In the genomic region with DNA sequence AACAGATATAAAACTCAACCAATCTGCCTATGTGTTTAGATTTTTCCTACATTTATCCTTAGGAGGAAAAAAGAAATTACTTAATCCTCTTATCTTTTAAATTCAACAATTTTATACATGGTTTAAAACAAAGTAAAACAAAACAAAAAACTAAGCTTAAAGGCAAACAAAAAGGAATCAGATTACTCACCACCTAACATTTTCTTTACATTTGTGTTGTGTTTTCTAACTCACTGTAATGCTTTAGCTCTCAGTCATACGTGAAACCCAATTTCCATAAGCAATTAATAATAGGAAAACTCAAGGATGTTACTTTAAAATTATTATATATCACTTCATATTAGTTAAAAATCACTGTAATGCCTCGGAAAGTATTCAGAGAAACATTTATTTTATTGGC, we compare ENCODE assay signal across 25 cellular contexts. TPM values are rescaled to one million over a fixed set of nuclear protein-coding genes. Genes with fewer than 3 reads are reported as not detected.
DNase-seq lines count a peak whose midpoint lies in the region; ATAC-seq and TF ChIP-seq lines count a peak whose summit lies in the region.
"Had no signal": no experiment of that assay in that cellular context is flagged by ENCODE, and none has a peak within 500 bp of the region (broad histone marks: within the 10 kb centered on the region; RNA-seq: fewer than 3 reads in every experiment).

No MANE protein-coding gene starts in this region.

- H3K9me3 ChIP-seq in heart left ventricle: no peaks in the 10 kb centered on the region
- H3K9me3 ChIP-seq in Loucy (ENCODE audit: insufficient read depth, low read depth, low read length): no peaks in the 10 kb centered on the region
- H3K9me3 ChIP-seq in mammary epithelial cell (replicated peaks; ENCODE audit: insufficient read depth, low read length): no peaks in the 10 kb centered on the region
- no peaks in the 10 kb centered on the region for H3K9me3 ChIP-seq in neuron (ENCODE audit: low read length)
- H3K9me3 ChIP-seq: BLaER1 treated with 17β-estradiol and CSF1 and Interleukin-3, amounts not matched to agents 10 nM and 100 nM; Caco-2; HAP-1; SJCRH30 had no signal

- ATAC-seq in heart left ventricle (no peak), left ventricle myocardium superior (no peak)
- ATAC-seq: GM23338 had no signal

- H3K9ac ChIP-seq in Loucy (ENCODE audit: low read depth, low read length, poor library complexity, severe bottlenecking) (peak overlapping the region; percentile 88), mammary epithelial cell (ENCODE audit: insufficient read depth, low read length) (no peak overlapping the region)
- H3K9ac ChIP-seq: BLaER1 treated with 17β-estradiol and CSF1 and Interleukin-3, amounts not matched to agents 10 nM and 100 nM had no signal

- H3K27me3 ChIP-seq in heart left ventricle: peaks cover 0 to 30% (median 3%) of the 10 kb centered on the region in 9 donors
- no peaks in the 10 kb centered on the region for H3K27me3 ChIP-seq in Loucy (ENCODE audit: insufficient read depth, low read length, poor library complexity, severe bottlenecking)
- H3K27me3 ChIP-seq in mammary epithelial cell (ENCODE audit: insufficient read depth, low read length): no peaks in the 10 kb centered on the region
- no peaks in the 10 kb centered on the region for H3K27me3 ChIP-seq in neuron (ENCODE audit: insufficient read depth, low read length)
- H3K27me3 ChIP-seq: SJCRH30 had no signal

- peaks cover 8% of the 10 kb centered on the region; the same call in 1 of the 2 replicates for H3F3A ChIP-seq in Loucy (ENCODE audit: low read depth)

- no peaks in the 10 kb centered on the region for H3K9me3 Mint-ChIP-seq in activated naive CD4-positive, alpha-beta T cell treated with anti-CD3 and anti-CD28 coated beads for 36 hours
- H3K9me3 Mint-ChIP-seq: GM23338 had no signal

- TF ChIP-seq CTCF in heart left ventricle (IDR thresholded peaks at IDR 0.05) (no peak), Loucy (conservative IDR thresholded peaks at IDR 0.05; ENCODE audit: low read length) (no peak), mammary epithelial cell (conservative IDR thresholded peaks at IDR 0.05 in 1 of 2, IDR thresholded peaks at IDR 0.05 in 1 of 2; ENCODE audit: extremely low read depth in 1 of 2, insufficient read depth in 1 of 2, low read depth in 1 of 2, low read length in 2 of 2) (no peak)

- H3K36me3 Mint-ChIP-seq in activated naive CD4-positive, alpha-beta T cell treated with anti-CD3 and anti-CD28 coated beads for 36 hours (ENCODE audit: low read depth): no peaks in the 10 kb centered on the region

- dilution Hi-C loops in mammary epithelial cell (cut with HindIII; ENCODE audit: low sequenced_read_pairs): no loop called here

- peaks cover 0 to 12% (median 5%) of the 10 kb centered on the region in 12 donors for H3K4me1 ChIP-seq in heart left ventricle
- H3K4me1 ChIP-seq in Loucy (ENCODE audit: insufficient read depth, low read length, poor library complexity, severe bottlenecking): peaks cover 68% of the 10 kb centered on the region
- H3K4me1 ChIP-seq in mammary epithelial cell (ENCODE audit: insufficient read depth, low read length): peaks cover 34% of the 10 kb centered on the region
- peaks cover 59% of the 10 kb centered on the region for H3K4me1 ChIP-seq in neuron (ENCODE audit: insufficient read depth, low read length)

- peaks cover 41% of the 10 kb centered on the region for H3K27me3 Mint-ChIP-seq in activated naive CD4-positive, alpha-beta T cell treated with anti-CD3 and anti-CD28 coated beads for 36 hours (ENCODE audit: low read depth)

- 76 to 81% (median 77%) methylated on average over 2 of the region's 2 CpGs for WGBS in heart left ventricle, 4 donors
- 4% methylated on average over 2 of the region's 2 CpGs for WGBS in mammary epithelial cell (ENCODE audit: low coverage, missing lambda C conversion rate)

- no peak overlapping the region for H3K4me3 ChIP-seq in heart left ventricle
- H3K4me3 ChIP-seq in Loucy (ENCODE audit: low read length, poor library complexity, severe bottlenecking): peak overlapping the region; percentile 81
- peak overlapping the region in 1 of 3 experiments; percentile 30 for H3K4me3 ChIP-seq in mammary epithelial cell (replicated peaks in 1 of 3; ENCODE audit: insufficient read depth in 1 of 3, low read depth in 2 of 3, low read length in 3 of 3)
- H3K4me3 ChIP-seq in neuron (ENCODE audit: low read length): peak overlapping the region; percentile 0
- H3K4me3 ChIP-seq: BLaER1 treated with 17β-estradiol and CSF1 and Interleukin-3, amounts not matched to agents 10 nM and 100 nM; GM23338; HAP-1; PC-9; SJCRH30 had no signal

- H4K20me1 ChIP-seq in Loucy (ENCODE audit: insufficient read depth, low read length, poor library complexity, severe bottlenecking) (peaks cover 79% of the 10 kb centered on the region), mammary epithelial cell (ENCODE audit: insufficient read depth, low read length) (no peaks in the 10 kb centered on the region)

- CTCF ChIA-PET in mammary epithelial cell (lab: Charles Lee; ENCODE audit: low non-redundant PET): interaction anchor here (0.5 kb wide), 1 partner anchor 487 kb away, joined by 5 read pairs; no protein-coding TSS in a partner anchor
- CTCF ChIA-PET in activated naive CD4-positive, alpha-beta T cell treated with anti-CD3 and anti-CD28 coated beads for 36 hours (lab: Charles Lee): no interaction called here

- H3K4me2 ChIP-seq in Loucy (ENCODE audit: low read depth, low read length, poor library complexity, severe bottlenecking) (peak overlapping the region; percentile 89), mammary epithelial cell (ENCODE audit: insufficient read depth, low read depth, low read length) (peak overlapping the region; percentile 45)
- H3K4me2 ChIP-seq: BLaER1 treated with 17β-estradiol and CSF1 and Interleukin-3, amounts not matched to agents 10 nM and 100 nM; GM23338; PC-9 had no signal

- peaks cover 7% of the 10 kb centered on the region for H3K4me1 Mint-ChIP-seq in activated naive CD4-positive, alpha-beta T cell treated with anti-CD3 and anti-CD28 coated beads for 36 hours (ENCODE audit: low read depth)

- H3K36me3 ChIP-seq in heart left ventricle (peaks cover 0 to 2% (median 0%) of the 10 kb centered on the region in 9 donors), Loucy (ENCODE audit: insufficient read depth, low read length) (peaks cover 20% of the 10 kb centered on the region), mammary epithelial cell (ENCODE audit: insufficient read depth, low read length) (no peaks in the 10 kb centered on the region), neuron (ENCODE audit: insufficient read depth, low read length) (peaks cover 30% of the 10 kb centered on the region)

- H3K9me2 ChIP-seq in Loucy (replicated peaks; ENCODE audit: low read depth, low read length): no peaks in the 10 kb centered on the region

- H3K27ac ChIP-seq in heart left ventricle: peak overlapping the region in 8 of 12 donors; percentile 44 to 96 (median 92)
- no peak overlapping the region for H3K27ac ChIP-seq in mammary epithelial cell (ENCODE audit: insufficient read depth, low read depth, low read length)
- H3K27ac ChIP-seq: 22Rv1; BLaER1 treated with 17β-estradiol and CSF1 and Interleukin-3, amounts not matched to agents 10 nM and 100 nM; PC-9; SJCRH30 had no signal

- intact Hi-C loops in heart left ventricle (cut with DNase I): loop anchor here in 4 of 10 donors (10.0 kb wide), 5 partner anchors 289 to 1489 kb away; partner anchors contain the start of gene RBL2 (in 1 of the 4)
- intact Hi-C loops in left ventricle myocardium superior (cut with micrococcal nuclease): loop anchor here (10.0 kb wide), 1 partner anchor 639 kb away; the partner anchor contains the start of gene IRX3
- intact Hi-C loops in mammary epithelial cell (cut with micrococcal nuclease): no loop called here
- intact Hi-C loops in activated naive CD4-positive, alpha-beta T cell treated with anti-CD3 and anti-CD28 coated beads for 36 hours (cut with micrococcal nuclease): loop anchor here (10.0 kb wide), 1 partner anchor 979 kb away; no protein-coding TSS in a partner anchor

- no peak for DNase-seq in heart left ventricle
- DNase-seq in left ventricle myocardium superior: no peak
- no peak for DNase-seq in mammary epithelial cell
- DNase-seq in RPMI8226: no peak
- no peak for DNase-seq in activated naive CD4-positive, alpha-beta T cell treated with anti-CD3 and anti-CD28 coated beads for 36 hours
- DNase-seq in activated CD4-positive, alpha-beta T cell treated with anti-CD3 and anti-CD28 coated beads, Interleukin-2, amount 50 U/mL, for 1 hour: no peak
- DNase-seq: Caco-2; CD4-positive, alpha-beta memory T cell; DMS 273 treated with DMSO at 0.1 percent for 48 hours; Kasumi-1; NCI-H1092 treated with DMSO at 0.1 percent for 48 hours; NCI-H1436 treated with DMSO at 0.1 percent for 48 hours; NCI-H1930; NCI-H226; NCI-H510A treated with DMSO at 0.1 percent for 48 hours; NCI-H748 treated with DMSO at 0.1 percent for 48 hours; PC-9; SJCRH30 had no signal

- H3K79me2 ChIP-seq in Loucy (ENCODE audit: insufficient read depth, low read length) (peaks cover 91% of the 10 kb centered on the region), mammary epithelial cell (ENCODE audit: insufficient read depth, low read length) (peaks cover 59% of the 10 kb centered on the region)

- no peak overlapping the region for H3K4me3 Mint-ChIP-seq in activated naive CD4-positive, alpha-beta T cell treated with anti-CD3 and anti-CD28 coated beads for 36 hours
- H3K4me3 Mint-ChIP-seq: CD4-positive, alpha-beta memory T cell; GM23338; IgD-negative memory B cell had no signal

- in situ Hi-C loops in mammary epithelial cell (cut with MboI; ENCODE audit: low sequenced_read_pairs in 2 of 2): no loop called here

- H3K27ac Mint-ChIP-seq in activated naive CD4-positive, alpha-beta T cell treated with anti-CD3 and anti-CD28 coated beads for 36 hours: no peak overlapping the region
- H3K27ac Mint-ChIP-seq: CD4-positive, alpha-beta memory T cell; GM23338; IgD-negative memory B cell had no signal

- no TSS peak for BruUV-seq in mammary epithelial cell (replicated peaks; lab: Mats Ljungman, UMichigan)

- no peak for TF ChIP-seq POLR2A in heart left ventricle (IDR thresholded peaks at IDR 0.05)

- no peak overlapping the region for H2AFZ ChIP-seq in Loucy (ENCODE audit: low read length)
- H2AFZ ChIP-seq in mammary epithelial cell (ENCODE audit: low read depth, low read length): no peak overlapping the region
- no peak overlapping the region for H2AFZ ChIP-seq in neuron (ENCODE audit: low read depth, low read length)
- H2AFZ ChIP-seq: GM23338, PC-9 had no signal

RNA-seq across cellular contexts. Expression of gene IRX5, which starts 6.7 kb away (rescaled TPM):
- 10 to 100 TPM in 7 of 9 donors, 1 to 10 TPM in 2; 5.8 to 32.2 (median 18.1) TPM for total RNA-seq in heart left ventricle
- polyA plus RNA-seq in heart left ventricle: 10 to 100 TPM; 19.2 to 19.4 TPM
- total RNA-seq in left ventricle myocardium superior: 0.47 TPM
- 10 to 100 TPM in 1 of 2 donors, 1 to 10 TPM in 1; 7.6 to 19.0 TPM for total RNA-seq in mammary epithelial cell
- 5.7 TPM for polyA plus RNA-seq in mammary epithelial cell
- 5.2 TPM for polyA minus RNA-seq in mammary epithelial cell
- not detected for total RNA-seq in activated naive CD4-positive, alpha-beta T cell treated with anti-CD3 and anti-CD28 coated beads for 36 hours
- total RNA-seq: CD4-positive, alpha-beta memory T cell; PC-9 had no signal
- polyA plus RNA-seq: IgD-negative memory B cell had no signal

Comparison
In these comparisons a context has a peak if more than half of its experiments do, and no peak if none do; other contexts are left out.
1. H3K4me3 ChIP-seq: peak in Loucy (single experiment) and neuron (single experiment); none in heart left ventricle (0 of 12).